8 cellular contexts compared by ENCODE assay signal in the genomic region with DNA sequence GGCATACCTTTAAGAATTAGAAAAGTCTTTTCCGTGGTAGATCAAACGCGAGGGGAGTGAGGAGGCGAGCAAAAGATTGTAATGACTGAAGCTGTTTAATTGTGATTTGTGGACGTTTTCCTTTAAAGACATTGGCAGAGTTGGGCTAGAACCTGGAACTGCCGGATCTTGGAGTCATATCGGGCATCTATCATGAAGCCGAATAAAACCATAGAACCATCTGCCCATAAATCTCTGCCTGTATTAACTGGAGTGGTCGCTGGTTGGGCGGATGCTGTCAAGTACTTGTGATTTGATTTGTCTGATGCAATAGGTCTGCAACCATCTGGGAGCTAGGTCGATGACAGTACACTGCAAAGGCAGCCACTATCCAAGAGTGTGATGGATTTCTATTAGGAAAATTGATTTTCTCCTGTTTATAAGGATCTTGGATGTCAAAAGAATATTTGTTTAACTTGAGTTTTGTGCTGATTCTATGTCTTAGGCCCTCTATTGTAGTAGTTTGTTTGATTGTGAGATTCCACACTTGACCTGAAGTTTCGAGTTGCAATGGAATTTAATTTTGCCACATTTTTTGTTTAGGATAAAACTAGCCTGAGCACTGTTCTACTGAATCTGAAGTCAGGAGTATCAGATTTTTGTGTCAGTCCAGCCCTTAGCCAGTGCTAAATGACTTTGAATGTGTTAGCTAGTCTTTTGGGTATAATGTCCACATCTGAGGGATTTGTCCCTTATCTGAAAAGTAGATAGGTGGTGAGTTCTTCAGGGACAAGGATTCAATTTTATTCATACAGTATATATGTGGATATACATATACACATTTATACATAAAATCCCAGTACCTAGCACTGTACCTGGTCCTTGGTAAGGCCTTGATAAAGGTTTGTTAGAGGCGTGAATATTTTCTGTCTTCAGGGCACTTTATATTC. TPM values are rescaled to one million over a fixed set of nuclear protein-coding genes. Genes with fewer than 3 reads are reported as not detected.
A peak's percentile ranks its signal among the peaks of the same experiment; 100 is the strongest.
DNase-seq lines count a peak whose midpoint lies in the region; ATAC-seq and TF ChIP-seq lines count a peak whose summit lies in the region.

No MANE protein-coding gene starts in this region.

- CTCF ChIA-PET in HEK293 (lab: Yijun Ruan, JAX): interaction anchor here (0.7 to 3.7 kb wide), 6 partner anchors 9 to 115 kb away, joined by 3 to 17 read pairs (median 4); no protein-coding TSS in a partner anchor
- CTCF ChIA-PET in activated CD8-positive, alpha-beta memory T cell treated with anti-CD3 and anti-CD28 coated beads, Interleukin-2, amount 10 ng/mL, durations not matched to agents 7 days and 5 days (lab: Charles Lee): interaction anchor here (1.0 to 1.9 kb wide), 8 partner anchors 8 to 318 kb away, joined by 3 to 8 read pairs (median 4); a partner anchor contains a TSS

- TF ChIP-seq CTCF in CD14-positive monocyte (IDR thresholded peaks at IDR 0.05) (no peak), HEK293 (tag by site-specific recombination; IDR thresholded peaks at IDR 0.05) (no peak), tibial nerve (IDR thresholded peaks at IDR 0.05) (no peak)

- no peak for TF ChIP-seq POLR2A in tibial nerve (IDR thresholded peaks at IDR 0.05)

- DNase-seq in CD14-positive monocyte (ENCODE audit: low spot score) (no peak), NCI-H510A (lab: John Stamatoyannopoulos, UW) (peak; percentile 62), naive B cell (no peak), tibial nerve (ENCODE audit: low spot score in 2 of 2) (peak in 1 of 2 donors; percentile 54)
- peak; percentile 78 for DNase-seq in activated CD8-positive, alpha-beta memory T cell treated with anti-CD3 and anti-CD28 coated beads, Interleukin-2, amount 10 ng/mL, durations not matched to agents 7 days and 5 days

- ATAC-seq in activated CD8-positive, alpha-beta memory T cell treated with anti-CD3 and anti-CD28 coated beads, Interleukin-2, amount 10 ng/mL, durations not matched to agents 7 days and 5 days: peak; percentile 52
- no peak for ATAC-seq in naive B cell (ENCODE audit: low read depth in 2 of 2)
- ATAC-seq in HG02588 (IDR thresholded peaks at IDR 0.05; ENCODE audit: unreplicated experiment): no peak

- POLR2A ChIA-PET in HEK293 (lab: Yijun Ruan, JAX): interaction anchor here (0.6 to 2.6 kb wide), 11 partner anchors 9 to 210 kb away, joined by 3 to 19 read pairs (median 4); a partner anchor contains a TSS

- H3K27me3 Mint-ChIP-seq in CD14-positive monocyte (ENCODE audit: low read depth in 3 of 3): peaks cover 1 to 7% (median 2%) of the 10 kb centered on the region in 3 donors
- H3K27me3 Mint-ChIP-seq in activated CD8-positive, alpha-beta memory T cell treated with anti-CD3 and anti-CD28 coated beads, Interleukin-2, amount 10 ng/mL, durations not matched to agents 7 days and 5 days: no peaks in the 10 kb centered on the region
- H3K27me3 Mint-ChIP-seq in naive B cell: no peaks in the 10 kb centered on the region

- H3K36me3 ChIP-seq in HEK293 (ENCODE audit: control insufficient read depth in 2 of 2, insufficient read depth in 1 of 2, low read length in 2 of 2): peaks cover 0 to 15% of the 10 kb centered on the region in 2 experiments; a peak in 2 of 3 replicates
- H3K36me3 ChIP-seq in esophagus (ENCODE audit: control insufficient read depth in 2 of 2, insufficient read depth in 2 of 2, low read length in 1 of 2): peaks cover 0 to 3% of the 10 kb centered on the region in 2 donors
- peaks cover 0 to 4% (median 0%) of the 10 kb centered on the region in 3 donors for H3K36me3 ChIP-seq in tibial nerve

- peaks cover 15 to 24% of the 10 kb centered on the region in 2 donors for H3K36me3 Mint-ChIP-seq in CD14-positive monocyte
- peaks cover 38% of the 10 kb centered on the region for H3K36me3 Mint-ChIP-seq in activated CD8-positive, alpha-beta memory T cell treated with anti-CD3 and anti-CD28 coated beads, Interleukin-2, amount 10 ng/mL, durations not matched to agents 7 days and 5 days
- peaks cover 0 to 5% of the 10 kb centered on the region in 2 donors for H3K36me3 Mint-ChIP-seq in naive B cell

- 9 to 11% methylated on average over 13 of the region's 13 CpGs for WGBS in esophagus, 2 donors
- WGBS in tibial nerve, 2 donors: 9 to 10% methylated on average over 13 of the region's 13 CpGs

- no peak for TF ChIP-seq EP300 in tibial nerve (IDR thresholded peaks at IDR 0.05)

- H3K27ac Mint-ChIP-seq in CD14-positive monocyte (peak overlapping the region; percentile 89 to 96 (median 95)), naive B cell (peak overlapping the region; percentile 88 to 98 (median 96))
- peak overlapping the region; percentile 94 for H3K27ac Mint-ChIP-seq in activated CD8-positive, alpha-beta memory T cell treated with anti-CD3 and anti-CD28 coated beads, Interleukin-2, amount 10 ng/mL, durations not matched to agents 7 days and 5 days

- H3K9me3 ChIP-seq in HEK293 (ENCODE audit: control insufficient read depth, insufficient read depth, low read depth, low read length) (no peaks in the 10 kb centered on the region), esophagus (ENCODE audit: control insufficient read depth in 2 of 2, insufficient read depth in 1 of 2, low read depth in 1 of 2, low read length in 1 of 2) (no peaks in the 10 kb centered on the region), tibial nerve (no peaks in the 10 kb centered on the region)

- intact Hi-C loops in CD14-positive monocyte (cut with micrococcal nuclease): no loop called here

- H3K4me3 Mint-ChIP-seq in CD14-positive monocyte (peak overlapping the region; percentile 100), naive B cell (peak overlapping the region; percentile 96 to 100 (median 99))
- H3K4me3 Mint-ChIP-seq in activated CD8-positive, alpha-beta memory T cell treated with anti-CD3 and anti-CD28 coated beads, Interleukin-2, amount 10 ng/mL, durations not matched to agents 7 days and 5 days: peak overlapping the region; percentile 97

- peak overlapping the region; percentile 56 for H3K27ac ChIP-seq in HEK293 (ENCODE audit: extremely low read depth, low read depth, low read length)
- H3K27ac ChIP-seq in esophagus (ENCODE audit: low read depth in 2 of 2, low read length in 1 of 2): peak overlapping the region; percentile 67 to 98
- peak overlapping the region; percentile 76 to 95 (median 92) for H3K27ac ChIP-seq in tibial nerve

- H3K4me1 ChIP-seq in HEK293 (ENCODE audit: control insufficient read depth, insufficient read depth, low read length) (peaks cover 3% of the 10 kb centered on the region; the same call in 1 of the 2 replicates), esophagus (ENCODE audit: control insufficient read depth in 2 of 2, insufficient read depth in 2 of 2, low read length in 1 of 2) (peaks cover 0 to 10% of the 10 kb centered on the region in 2 donors), tibial nerve (peaks cover 0 to 38% (median 17%) of the 10 kb centered on the region in 4 donors)

- peak overlapping the region; percentile 89 for H3K4me3 ChIP-seq in HEK293 (ENCODE audit: low read depth, low read length)
- H3K4me3 ChIP-seq in esophagus (ENCODE audit: low read depth in 1 of 2, low read length in 2 of 2): peak overlapping the region; percentile 86
- peak overlapping the region; percentile 70 to 93 (median 88) for H3K4me3 ChIP-seq in tibial nerve

- H3K27me3 ChIP-seq in esophagus (ENCODE audit: control insufficient read depth in 1 of 2, insufficient read depth in 2 of 2, low read length in 2 of 2) (no peaks in the 10 kb centered on the region), tibial nerve (no peaks in the 10 kb centered on the region)

- H3K4me1 Mint-ChIP-seq in CD14-positive monocyte: peaks cover 28% of the 10 kb centered on the region
- H3K4me1 Mint-ChIP-seq in activated CD8-positive, alpha-beta memory T cell treated with anti-CD3 and anti-CD28 coated beads, Interleukin-2, amount 10 ng/mL, durations not matched to agents 7 days and 5 days: peaks cover 32% of the 10 kb centered on the region
- H3K4me1 Mint-ChIP-seq in naive B cell: peaks cover 28 to 46% (median 30%) of the 10 kb centered on the region in 3 donors

- H3K9me3 Mint-ChIP-seq in CD14-positive monocyte (peaks cover 0 to 2% (median 0%) of the 10 kb centered on the region in 7 donors), naive B cell (no peaks in the 10 kb centered on the region)
- no peaks in the 10 kb centered on the region for H3K9me3 Mint-ChIP-seq in activated CD8-positive, alpha-beta memory T cell treated with anti-CD3 and anti-CD28 coated beads, Interleukin-2, amount 10 ng/mL, durations not matched to agents 7 days and 5 days (ENCODE audit: low read depth)

TF ChIP-seq in HEK293, 187 proteins besides CTCF, POLR2A, EP300 and RAD21 (continues in another document):
- peak; percentile 97 for TF ChIP-seq ZSCAN30 (tag by site-specific recombination; IDR thresholded peaks at IDR 0.05)
- TF ChIP-seq ZNF629 (tag by site-specific recombination; IDR thresholded peaks at IDR 0.05): peak; percentile 67
- peak; percentile 16; the same call in 1 of the 2 replicates for TF ChIP-seq KLF8 (tag by site-specific recombination; IDR thresholded peaks at IDR 0.05)
- TF ChIP-seq ZNF555 (tag by site-specific recombination; conservative IDR thresholded peaks at IDR 0.05): no peak
- TF ChIP-seq FEZF1 (tag by site-specific recombination; IDR thresholded peaks at IDR 0.05): peak; percentile 31; the same call in 1 of the 2 replicates

RNA-seq across cellular contexts. Expression of a gene that starts 1.2 kb away (rescaled TPM):
- polyA plus RNA-seq in CD14-positive monocyte: 100 to 1,000 TPM in 1 of 2 donors, 10 to 100 TPM in 1; 99.1 to 107 TPM
- total RNA-seq in activated CD8-positive, alpha-beta memory T cell treated with anti-CD3 and anti-CD28 coated beads, Interleukin-2, amount 10 ng/mL, durations not matched to agents 7 days and 5 days: 100 to 1,000 TPM; 148 to 194 TPM
- polyA plus RNA-seq in esophagus: 100 to 1,000 TPM in 1 of 2 donors, 10 to 100 TPM in 1; 31.4 to 124 TPM
- 100 to 1,000 TPM in 3 of 6 donors, 10 to 100 TPM in 3; 72.7 to 139 (median 105) TPM for polyA plus RNA-seq in naive B cell (ENCODE audit: low read depth in 6 of 6)
- 100 to 1,000 TPM; 118 to 150 (median 137) TPM for total RNA-seq in tibial nerve

RNA-seq across cellular contexts. Expression of a gene that starts 34.4 kb away (rescaled TPM):
- polyA plus RNA-seq in CD14-positive monocyte (under 1 TPM; 0.03 to 0.04 TPM), esophagus (10 to 100 TPM; 17.4 to 19.4 TPM), naive B cell (ENCODE audit: low read depth in 6 of 6) (under 1 TPM in 2 of 6 donors, not detected in 4; 0.06 to 0.17 TPM)
- 1 to 10 TPM; 3.3 to 4.0 TPM for total RNA-seq in activated CD8-positive, alpha-beta memory T cell treated with anti-CD3 and anti-CD28 coated beads, Interleukin-2, amount 10 ng/mL, durations not matched to agents 7 days and 5 days
- total RNA-seq in tibial nerve: 10 to 100 TPM; 14.0 to 16.7 (median 16.3) TPM

Comparison
In these comparisons a context has a peak if more than half of its experiments do, and no peak if none do; other contexts are left out.
1. DNase-seq: peak in NCI-H510A (single experiment) and activated CD8-positive, alpha-beta memory T cell treated with anti-CD3 and anti-CD28 coated beads, Interleukin-2, amount 10 ng/mL, durations not matched to agents 7 days and 5 days (single experiment); none in CD14-positive monocyte (single experiment) and naive B cell (single experiment).
2. RNA of a gene that starts 34.4 kb away (polyA plus RNA-seq): 17.4 to 19.4 TPM in esophagus; 0.03 to 0.04 TPM in CD14-positive monocyte and 0.06 to 0.17 TPM in naive B cell; every median in the first group is over 10 times any median in the second.
3. Peak in every context shown above with its lines, with median percentiles within 50 percentile points of each other: H3K27ac Mint-ChIP-seq, H3K4me3 Mint-ChIP-seq, H3K27ac ChIP-seq and H3K4me3 ChIP-seq.